Comparison of ENCODE assay signal across 33 cellular contexts in genomic region chr20:38353298-38353697, GRCh38. TPM values are rescaled to one million over a fixed set of nuclear protein-coding genes. Genes with fewer than 3 reads are reported as not detected.
DNase-seq lines count a peak whose midpoint lies in the region; ATAC-seq, FAIRE-seq and TF ChIP-seq lines count a peak whose summit lies in the region.
"Had no signal": no experiment of that assay in that cellular context is flagged by ENCODE, and none has a peak within 500 bp of the region (broad histone marks: within the 10 kb centered on the region; RNA-seq: fewer than 3 reads in every experiment).

No MANE protein-coding gene starts in this region.

- 0 out of 2 replicates have a peak overlapping the region, but pooled peaks have one; percentile 72 for H2BK20ac ChIP-seq in H1 (ENCODE audit: low read length)

- H3K36me3 Mint-ChIP-seq in stimulated activated naive B cell treated with anti-CD40 and anti-IgM and Interleukin-4, amounts not matched to agents 10 μg/mL and 1 μg/mL and 100 μg/mL, for 72 hours: no peaks in the 10 kb centered on the region
- no peaks in the 10 kb centered on the region for H3K36me3 Mint-ChIP-seq in activated CD4-positive, alpha-beta T cell treated with anti-CD3 and anti-CD28 coated beads for 36 hours (ENCODE audit: low read depth)
- H3K36me3 Mint-ChIP-seq: activated naive CD8-positive, alpha-beta T cell; naive thymus-derived CD8-positive, alpha-beta T cell had no signal

- peaks cover 0 to 89% (median 30%) of the 10 kb centered on the region in 4 donors for H3K4me1 ChIP-seq in right lobe of liver
- peaks cover 13% of the 10 kb centered on the region for H3K4me1 ChIP-seq in HepG2 (ENCODE audit: insufficient read depth, low read length)
- H3K4me1 ChIP-seq in H1 (replicated peaks in 1 of 4; ENCODE audit: control insufficient read depth in 3 of 4, insufficient read depth in 4 of 4, low read length in 3 of 4): peaks cover 2 to 24% (median 15%) of the 10 kb centered on the region in 4 experiments
- H3K4me1 ChIP-seq in PC-3 (ENCODE audit: insufficient read depth, low read length): peaks cover 10% of the 10 kb centered on the region
- H3K4me1 ChIP-seq: ascending aorta had no signal

- H3K4me3 ChIP-seq in right lobe of liver (no peak overlapping the region), HepG2 (replicated peaks in 1 of 3; ENCODE audit: insufficient read depth in 1 of 3, low read depth in 2 of 3, low read length in 3 of 3) (no peak overlapping the region), H1 (ENCODE audit: extremely low read depth in 1 of 4, insufficient read depth in 2 of 4, low read depth in 3 of 4, low read length in 4 of 4) (peak overlapping the region in 1 of 4 experiments; percentile 23; a peak in 1 of 8 replicates), kidney epithelial cell (ENCODE audit: low read depth, low read length) (no peak overlapping the region), PC-3 (ENCODE audit: low read length) (no peak overlapping the region)
- H3K4me3 ChIP-seq: ascending aorta, heart left ventricle, ovary, tibial nerve had no signal

- WGBS in right lobe of liver (ENCODE audit: insufficient coverage, low coverage, low lambda C conversion rate, missing lambda C conversion rate): 15% methylated on average over 6 of the region's 6 CpGs
- 56% methylated on average over 6 of the region's 6 CpGs for WGBS in HepG2 (ENCODE audit: low lambda C conversion rate)
- 34% methylated on average over 6 of the region's 6 CpGs; no CpG with 5 or more reads in 1 of the 2 experiments for WGBS in H1 (ENCODE audit: extremely low coverage in 1 of 2, insufficient coverage in 1 of 2, insufficient read length in 1 of 2, insufficient replicate concordance in 2 of 2, low coverage in 1 of 2, low lambda C conversion rate in 2 of 2, missing lambda C conversion rate in 1 of 2), 2 experiments

- H2AFZ ChIP-seq in HepG2 (ENCODE audit: low read length) (no peak overlapping the region), H1 (ENCODE audit: low read length) (no peak overlapping the region), PC-3 (ENCODE audit: low read length) (no peak overlapping the region)

- H3K4me3 Mint-ChIP-seq in stimulated activated naive B cell treated with anti-CD40 and anti-IgM and Interleukin-4, amounts not matched to agents 10 μg/mL and 1 μg/mL and 100 μg/mL, for 72 hours: no peak overlapping the region
- no peak overlapping the region for H3K4me3 Mint-ChIP-seq in activated CD4-positive, alpha-beta T cell treated with anti-CD3 and anti-CD28 coated beads for 36 hours
- H3K4me3 Mint-ChIP-seq: activated naive CD8-positive, alpha-beta T cell; dendritic cell treated with granulocyte-macrophage colony-stimulating factor and Interleukin-4, amounts not matched to agents 40 ng/mL and 50 ng/mL, for 4 days; naive thymus-derived CD8-positive, alpha-beta T cell; stimulated activated naive CD8-positive, alpha-beta T cell treated with anti-CD3 and anti-CD28 coated beads, Interleukin-15, amount 100 ng/mL, for 72 hours; T-helper 2 cell treated with Interferon-gamma antibody and Interleukin-4, amounts not matched to agents 5 μg/mL and 100 μg/mL, for 36 hours had no signal

- TF ChIP-seq POLR2A in right lobe of liver (IDR thresholded peaks at IDR 0.05) (no peak), HepG2 (IDR thresholded peaks at IDR 0.05; ENCODE audit: insufficient read depth in 1 of 2, low read depth in 2 of 2, low read length in 2 of 2) (no peak), H1 (IDR thresholded peaks at IDR 0.05; ENCODE audit: control extremely low read depth in 1 of 2, low read depth in 2 of 2, low read length in 2 of 2) (no peak)

- peaks cover 0 to 1% of the 10 kb centered on the region in 2 donors for H3K9me3 Mint-ChIP-seq in stimulated activated naive B cell treated with anti-CD40 and anti-IgM and Interleukin-4, amounts not matched to agents 10 μg/mL and 1 μg/mL and 100 μg/mL, for 72 hours
- H3K9me3 Mint-ChIP-seq in activated CD4-positive, alpha-beta T cell treated with anti-CD3 and anti-CD28 coated beads for 36 hours (ENCODE audit: low read depth): no peaks in the 10 kb centered on the region
- H3K9me3 Mint-ChIP-seq: activated T-helper 2 cell treated with anti-CD3 and anti-CD28 coated beads, Interferon-gamma antibody, Interleukin-2, Interleukin-4, amounts not matched to agents 10 μg/mL and 5 μg/mL and 100 μg/mL, durations not matched to agents 14 hours and 24 hours and 36 hours; dendritic cell treated with granulocyte-macrophage colony-stimulating factor and Interleukin-4, amounts not matched to agents 40 ng/mL and 50 ng/mL, for 4 days; naive thymus-derived CD8-positive, alpha-beta T cell; stimulated activated naive CD8-positive, alpha-beta T cell treated with anti-CD3 and anti-CD28 coated beads, Interleukin-15, amount 100 ng/mL, for 72 hours; T-helper 2 cell treated with Interferon-gamma antibody and Interleukin-4, amounts not matched to agents 5 μg/mL and 100 μg/mL, for 36 hours had no signal

- POLR2A ChIA-PET in HepG2 (lab: Yijun Ruan, JAX): no interaction called here
- POLR2A ChIA-PET in H1 (lab: Charles Lee; ENCODE audit: partially characterized antibody): interaction anchor here (0.8 to 1.6 kb wide), 5 partner anchors 10 to 72 kb away, joined by 3 to 10 read pairs (median 4); no protein-coding TSS in a partner anchor
- POLR2A ChIA-PET in activated CD4-positive, alpha-beta T cell treated with anti-CD3 and anti-CD28 coated beads for 36 hours (lab: Charles Lee): no interaction called here
- POLR2A ChIA-PET in PC-3 (lab: Charles Lee; ENCODE audit: unreplicated experiment): no interaction called here

- peaks cover 0 to 5% of the 10 kb centered on the region in 2 donors for H3K27me3 Mint-ChIP-seq in stimulated activated naive B cell treated with anti-CD40 and anti-IgM and Interleukin-4, amounts not matched to agents 10 μg/mL and 1 μg/mL and 100 μg/mL, for 72 hours
- H3K27me3 Mint-ChIP-seq in activated CD4-positive, alpha-beta T cell treated with anti-CD3 and anti-CD28 coated beads for 36 hours: no peaks in the 10 kb centered on the region
- H3K27me3 Mint-ChIP-seq: activated naive CD8-positive, alpha-beta T cell had no signal

- H3F3A ChIP-seq in PC-3 (ENCODE audit: low read length, unreplicated experiment): no peaks in the 10 kb centered on the region

- no peak for DNase-seq in right lobe of liver
- DNase-seq in HepG2 (ENCODE audit: low spot score): no peak
- no peak for DNase-seq in H1 (ENCODE audit: low read depth in 1 of 2, low spot score in 2 of 2)
- peak; percentile 12 for DNase-seq in kidney epithelial cell (ENCODE audit: low read depth)
- no peak for DNase-seq in stimulated activated naive B cell treated with anti-CD40 and anti-IgM and Interleukin-4, amounts not matched to agents 10 μg/mL and 1 μg/mL and 100 μg/mL, for 72 hours
- DNase-seq in activated CD4-positive, alpha-beta T cell treated with anti-CD3 and anti-CD28 coated beads for 36 hours: no peak
- DNase-seq in PC-3: no peak
- DNase-seq: 8988T; activated CD8-positive, alpha-beta memory T cell treated with anti-CD3 and anti-CD28 coated beads, Interleukin-2, amount 50 U/mL, for 48 hours; AML-193; caudate nucleus; DMS79; heart left ventricle; midbrain; naive thymus-derived CD8-positive, alpha-beta T cell; NCI-H1105 treated with DMSO at 0.1 percent for 48 hours; NCI-H2029 treated with DMSO at 0.1 percent for 48 hours; NCI-H345; NCI-H774; ovary; right cardiac atrium; stimulated activated CD4-positive, alpha-beta T cell treated with anti-CD3 and anti-CD28 coated beads, Interleukin-15, amount 100 ng/mL, for 24 hours; stimulated activated naive CD8-positive, alpha-beta T cell treated with anti-CD3 and anti-CD28 coated beads, Interleukin-15, amount 100 ng/mL, for 72 hours; WERI-Rb-1 had no signal

- H3K9ac ChIP-seq in HepG2 (ENCODE audit: insufficient read depth, low read depth, low read length): no peak overlapping the region
- H3K9ac ChIP-seq in H1 (replicated peaks in 1 of 4; ENCODE audit: extremely low read depth in 1 of 4, low read depth in 3 of 4, low read length in 3 of 4): no peak overlapping the region
- H3K9ac ChIP-seq in PC-3 (ENCODE audit: low read length): no peak overlapping the region

- no peaks in the 10 kb centered on the region for H3K9me2 ChIP-seq in PC-3 (replicated peaks; ENCODE audit: low read length)

- in situ Hi-C loops in HepG2 (cut with HindIII; ENCODE audit: extremely low pct_ligation_motif_present, low pct_unique_long_range_greater_than_20kb): no loop called here

- H2BK15ac ChIP-seq in H1 (ENCODE audit: low read length): no peak overlapping the region

- peaks cover 4 to 20% of the 10 kb centered on the region in 2 donors for H3K4me1 Mint-ChIP-seq in stimulated activated naive B cell treated with anti-CD40 and anti-IgM and Interleukin-4, amounts not matched to agents 10 μg/mL and 1 μg/mL and 100 μg/mL, for 72 hours
- H3K4me1 Mint-ChIP-seq in activated CD4-positive, alpha-beta T cell treated with anti-CD3 and anti-CD28 coated beads for 36 hours: peaks cover 3% of the 10 kb centered on the region

- H3K27ac ChIP-seq in right lobe of liver (peak overlapping the region in 2 of 3 donors; percentile 32 to 81), HepG2 (ENCODE audit: extremely low read length, insufficient read depth, low read length) (no peak overlapping the region), H1 (ENCODE audit: low read depth, low read length) (no peak overlapping the region), PC-3 (ENCODE audit: low read length) (no peak overlapping the region)
- H3K27ac ChIP-seq: ascending aorta, heart left ventricle, ovary, tibial nerve, WERI-Rb-1 had no signal

- H3K79me2 ChIP-seq in HepG2 (ENCODE audit: insufficient read depth, low read length) (no peaks in the 10 kb centered on the region), H1 (ENCODE audit: control insufficient read depth in 1 of 2, insufficient read depth in 2 of 2, low read length in 2 of 2) (no peaks in the 10 kb centered on the region), PC-3 (ENCODE audit: low read length) (no peaks in the 10 kb centered on the region)

- no peak overlapping the region for H2BK120ac ChIP-seq in H1 (replicated peaks; ENCODE audit: low read depth, low read length)

- ATAC-seq in right lobe of liver: no peak
- ATAC-seq in HepG2: no peak
- no peak for ATAC-seq in stimulated activated naive B cell treated with anti-CD40 and anti-IgM and Interleukin-4, amounts not matched to agents 10 μg/mL and 1 μg/mL and 100 μg/mL, for 72 hours (replicated peaks)
- no peak for ATAC-seq in activated CD4-positive, alpha-beta T cell treated with anti-CD3 and anti-CD28 coated beads for 36 hours
- ATAC-seq in HG03196 (IDR thresholded peaks at IDR 0.05; ENCODE audit: unreplicated experiment): no peak
- no peak for ATAC-seq in PC-3
- ATAC-seq: heart left ventricle; naive thymus-derived CD8-positive, alpha-beta T cell; right cardiac atrium; Right ventricle myocardium inferior; stimulated activated naive CD8-positive, alpha-beta T cell treated with anti-CD3 and anti-CD28 coated beads, Interleukin-15, amount 100 ng/mL, for 72 hours had no signal

- intact Hi-C loops in right lobe of liver (cut with DNase I) (no loop called here), HepG2 (cut with micrococcal nuclease; ENCODE audit: unreplicated experiment) (no loop called here), PC-3 (cut with micrococcal nuclease) (no loop called here)
- intact Hi-C loops in activated CD4-positive, alpha-beta T cell treated with anti-CD3 and anti-CD28 coated beads for 36 hours (cut with DNase I, micrococcal nuclease): no loop called here

- TF ChIP-seq EP300 in HepG2 (IDR thresholded peaks at IDR 0.05; ENCODE audit: low read depth in 2 of 2, low read length in 2 of 2) (no peak), HepG2 (CRISPR knock-in tag; IDR thresholded peaks at IDR 0.05; ENCODE audit: borderline replicate concordance) (no peak), H1 (IDR thresholded peaks at IDR 0.05; ENCODE audit: borderline replicate concordance in 1 of 2, low read depth in 2 of 2, low read length in 2 of 2) (no peak)

- H3K4me2 ChIP-seq in HepG2 (ENCODE audit: low read depth, low read length) (no peak overlapping the region), H1 (ENCODE audit: insufficient read depth in 1 of 2, low read depth in 2 of 2, low read length in 2 of 2) (peak overlapping the region; percentile 13 to 52; a peak in 3 of 4 replicates), PC-3 (ENCODE audit: low read length) (no peak overlapping the region)

- peak overlapping the region; percentile 16; the same call in 1 of the 2 replicates for H3K18ac ChIP-seq in H1 (ENCODE audit: extremely low read depth, low read length)

- H4K91ac ChIP-seq in H1 (replicated peaks; ENCODE audit: insufficient read length, low read length): no peak overlapping the region

- H3K9me3 ChIP-seq in right lobe of liver (no peaks in the 10 kb centered on the region), HepG2 (ENCODE audit: low read length) (no peaks in the 10 kb centered on the region), H1 (ENCODE audit: insufficient read depth in 2 of 2, low read depth in 1 of 2, low read length in 1 of 2) (no peaks in the 10 kb centered on the region), PC-3 (ENCODE audit: low read length) (no peaks in the 10 kb centered on the region)
- H3K9me3 ChIP-seq: ascending aorta, heart left ventricle, ovary, tibial nerve had no signal

- H3K4ac ChIP-seq in H1 (replicated peaks; ENCODE audit: insufficient read length, low read depth, low read length): no peak overlapping the region

- no peak overlapping the region for H3K14ac ChIP-seq in H1 (ENCODE audit: insufficient read length)

- no peak overlapping the region for H3K27ac Mint-ChIP-seq in stimulated activated naive B cell treated with anti-CD40 and anti-IgM and Interleukin-4, amounts not matched to agents 10 μg/mL and 1 μg/mL and 100 μg/mL, for 72 hours
- no peak overlapping the region for H3K27ac Mint-ChIP-seq in activated CD4-positive, alpha-beta T cell treated with anti-CD3 and anti-CD28 coated beads for 36 hours
- H3K27ac Mint-ChIP-seq: activated naive CD8-positive, alpha-beta T cell; activated T-helper 2 cell treated with anti-CD3 and anti-CD28 coated beads, Interferon-gamma antibody, Interleukin-2, Interleukin-4, amounts not matched to agents 10 μg/mL and 5 μg/mL and 100 μg/mL, durations not matched to agents 14 hours and 24 hours and 36 hours; dendritic cell treated with granulocyte-macrophage colony-stimulating factor and Interleukin-4, amounts not matched to agents 40 ng/mL and 50 ng/mL, for 4 days; naive thymus-derived CD8-positive, alpha-beta T cell; stimulated activated naive CD8-positive, alpha-beta T cell treated with anti-CD3 and anti-CD28 coated beads, Interleukin-15, amount 100 ng/mL, for 72 hours; T-helper 2 cell treated with Interferon-gamma antibody and Interleukin-4, amounts not matched to agents 5 μg/mL and 100 μg/mL, for 36 hours had no signal

- H3K79me1 ChIP-seq in H1 (ENCODE audit: low read depth, low read length): no peaks in the 10 kb centered on the region

- no peak overlapping the region for H3K56ac ChIP-seq in H1 (replicated peaks; ENCODE audit: insufficient read length, low read depth, low read length)

- H4K20me1 ChIP-seq in HepG2 (ENCODE audit: insufficient read depth, low read length) (no peaks in the 10 kb centered on the region), H1 (replicated peaks in 1 of 2; ENCODE audit: control insufficient read depth in 1 of 2, insufficient read depth in 2 of 2, low read length in 2 of 2) (no peaks in the 10 kb centered on the region), PC-3 (ENCODE audit: low read length) (no peaks in the 10 kb centered on the region)

- H3K23me2 ChIP-seq in H1 (ENCODE audit: low read depth, low read length): peaks cover 4% of the 10 kb centered on the region; the same call in 1 of the 2 replicates

- TF ChIP-seq CTCF in right lobe of liver (IDR thresholded peaks at IDR 0.05) (no peak), HepG2 (CRISPR knock-in tag; IDR thresholded peaks at IDR 0.05) (no peak), H1 (IDR thresholded peaks at IDR 0.05; ENCODE audit: control extremely low read depth in 1 of 3, insufficient read depth in 1 of 3, low read depth in 1 of 3, low read length in 3 of 3) (no peak), kidney epithelial cell (IDR thresholded peaks at IDR 0.05; ENCODE audit: insufficient read depth, low read length, poor library complexity, severe bottlenecking) (no peak), PC-3 (conservative IDR thresholded peaks at IDR 0.05; ENCODE audit: low read depth, low read length) (no peak)

- peaks cover 0 to 46% (median 18%) of the 10 kb centered on the region in 4 donors for H3K36me3 ChIP-seq in right lobe of liver
- no peaks in the 10 kb centered on the region for H3K36me3 ChIP-seq in HepG2 (replicated peaks in 1 of 2; ENCODE audit: control insufficient read depth in 1 of 2, insufficient read depth in 2 of 2, low read length in 2 of 2)
- H3K36me3 ChIP-seq in H1 (ENCODE audit: control insufficient read depth in 2 of 4, insufficient read depth in 4 of 4, low read length in 3 of 4): no peaks in the 10 kb centered on the region
- no peaks in the 10 kb centered on the region for H3K36me3 ChIP-seq in kidney epithelial cell (ENCODE audit: control insufficient read depth, insufficient read depth, low read length)
- no peaks in the 10 kb centered on the region for H3K36me3 ChIP-seq in PC-3 (ENCODE audit: low read depth, low read length)
- H3K36me3 ChIP-seq: ascending aorta, heart left ventricle, ovary, tibial nerve, WERI-Rb-1 had no signal

- no peak for TF ChIP-seq RAD21 in HepG2 (CRISPR knock-in tag; IDR thresholded peaks at IDR 0.05)
- no peak for TF ChIP-seq RAD21 in H1 (IDR thresholded peaks at IDR 0.05 in 1 of 2, conservative IDR thresholded peaks at IDR 0.05 in 1 of 2; ENCODE audit: low read depth in 2 of 2, low read length in 2 of 2)

- H2BK5ac ChIP-seq in H1 (ENCODE audit: low read depth, low read length): no peak overlapping the region

- no peak for FAIRE-seq in HepG2 (lab: Jason Lieb, UNC)
- FAIRE-seq in H1 (lab: Jason Lieb, UNC): no peak
- FAIRE-seq: H54 had no signal

- no peak overlapping the region for H4K5ac ChIP-seq in H1 (ENCODE audit: insufficient read length, low read depth, low read length)

- H3K27me3 ChIP-seq in right lobe of liver (no peaks in the 10 kb centered on the region), HepG2 (ENCODE audit: control insufficient read depth in 1 of 2, insufficient read depth in 2 of 2, low read length in 2 of 2) (no peaks in the 10 kb centered on the region), H1 (replicated peaks in 1 of 4; ENCODE audit: control insufficient read depth in 3 of 4, extremely low read depth in 1 of 4, insufficient read depth in 3 of 4, low read length in 3 of 4) (no peaks in the 10 kb centered on the region), kidney epithelial cell (ENCODE audit: control insufficient read depth, insufficient read depth, low read length) (peaks cover 2% of the 10 kb centered on the region), PC-3 (ENCODE audit: low read length) (no peaks in the 10 kb centered on the region)
- H3K27me3 ChIP-seq: ascending aorta, heart left ventricle, ovary, tibial nerve had no signal

- CTCF ChIA-PET in HepG2 (lab: Yijun Ruan, JAX; ENCODE audit: low intra/inter-chr PET ratio, low total read pairs) (no interaction called here), H1 (lab: Charles Lee; ENCODE audit: partially characterized antibody) (interaction anchor here (0.6 to 22.1 kb wide), 7 partner anchors 12 to 55 kb away, joined by 3 to 390 read pairs (median 4); no protein-coding TSS in a partner anchor), PC-3 (lab: Charles Lee) (interaction anchor here (0.7 kb wide), 1 partner anchor 113 kb away, joined by 16 read pairs; no protein-coding TSS in a partner anchor)
- CTCF ChIA-PET in activated CD4-positive, alpha-beta T cell treated with anti-CD3 and anti-CD28 coated beads for 36 hours (lab: Charles Lee): interaction anchor here (0.7 to 1.0 kb wide), 3 partner anchors 65 to 174 kb away, joined by 3 read pairs; no protein-coding TSS in a partner anchor

- no peak overlapping the region for H2AK5ac ChIP-seq in H1 (ENCODE audit: low read depth, low read length)

- no peak overlapping the region for H3K23ac ChIP-seq in H1 (ENCODE audit: insufficient read length)

- no TSS peak for BruUV-seq in HepG2 (replicated peaks; lab: Mats Ljungman, UMichigan)
- no TSS peak for BruUV-seq in PC-3 (replicated peaks; lab: Mats Ljungman, UMichigan)

- H4K8ac ChIP-seq in H1 (ENCODE audit: extremely low read depth, insufficient read depth, low read length): no peak overlapping the region

- H2BK12ac ChIP-seq in H1 (ENCODE audit: low read depth, low read length): no peak overlapping the region

RNA-seq across cellular contexts. Expression of gene LBP, which starts 7.0 kb away (rescaled TPM):
- total RNA-seq in right lobe of liver (1,000 to 10,000 TPM in 3 of 6 experiments, 100 to 1,000 TPM in 3; 380 to 2,142 (median 1,251) TPM), HepG2 (2016; rRNA removed; fragmentation: Illumina TruSeq; extraction: Trizol) (0.20 TPM in 1 of 2 replicates, not detected in the other), kidney epithelial cell (not detected in 2 replicates), PC-3 (2014; rRNA removed) (not detected in 2 replicates)
- total RNA-seq in HepG2 (2016; cell fraction: cytosol; rRNA removed; fragmentation: Illumina TruSeq; extraction: Trizol; ENCODE audit: low read depth): not detected in 2 replicates
- 0.06 TPM in 1 of 2 replicates, not detected in the other for total RNA-seq in HepG2 (2016; cell fraction: insoluble cytoplasmic fraction; rRNA removed; fragmentation: Illumina TruSeq; extraction: Trizol)
- 0.09 TPM in 1 of 2 replicates, not detected in the other for total RNA-seq in HepG2 (2016; cell fraction: membrane; rRNA removed; fragmentation: Illumina TruSeq; extraction: Trizol)
- total RNA-seq in HepG2 (2016; cell fraction: nucleus; rRNA removed; fragmentation: Illumina TruSeq; extraction: Trizol): not detected in 2 replicates
- polyA plus RNA-seq in HepG2 (2011; rRNA removed) (0.07 and 0.26 TPM in 2 replicates), H1 (2011; rRNA removed) (0.44 and 0.60 TPM in 2 replicates)
- polyA plus RNA-seq in HepG2 (2011; cell fraction: cytosol; rRNA removed): 0.17 and 0.32 TPM in 2 replicates
- 0.08 and 0.14 TPM in 2 replicates for polyA plus RNA-seq in HepG2 (2011; cell fraction: nucleus; rRNA removed)
- polyA plus RNA-seq in HepG2 (2012): 0.20 TPM in 1 of 2 replicates, not detected in the other
- polyA plus RNA-seq in HepG2 (2016; cell fraction: cytosol; fragmentation: Illumina TruSeq; extraction: Trizol; ENCODE audit: low read depth): 0.08 TPM in 1 of 2 replicates, not detected in the other
- not detected in 2 replicates for polyA plus RNA-seq in HepG2 (2016; cell fraction: insoluble cytoplasmic fraction; fragmentation: Illumina TruSeq; extraction: Trizol; ENCODE audit: low read depth)
- 0.10 TPM in 1 of 2 replicates, not detected in the other for polyA plus RNA-seq in HepG2 (2016; cell fraction: membrane; fragmentation: Illumina TruSeq; extraction: Trizol; ENCODE audit: low read depth)
- not detected in 2 replicates for polyA plus RNA-seq in HepG2 (2016; cell fraction: nucleus; fragmentation: Illumina TruSeq; extraction: Trizol; ENCODE audit: insufficient read depth, low read depth)
- polyA minus RNA-seq in HepG2 (2011; rRNA and poly(A)+ RNA removed; ENCODE audit: low replicate concordance): 0.72 TPM in 1 of 2 replicates, not detected in the other
- not detected in 2 replicates for polyA minus RNA-seq in HepG2 (2011; cell fraction: cytosol; rRNA and poly(A)+ RNA removed)
- polyA minus RNA-seq in HepG2 (2011; cell fraction: nucleus; rRNA and poly(A)+ RNA removed): not detected in 2 replicates
- total RNA-seq in H1 (2021; fragmentation: NEBNext Ultra II Directional; extraction: Animal tissue kit (Norgen Biotek cat#: 25700)): 0.48 and 0.63 TPM in 2 replicates
- 0.37 TPM for polyA plus RNA-seq in H1 (2011; cell fraction: cytosol; rRNA removed)
- polyA plus RNA-seq in H1 (2011; cell fraction: nucleus; rRNA removed): 0.61 TPM
- 0.35 to 0.69 TPM (median 0.57 TPM) in 4 replicates for polyA plus RNA-seq in H1 (2012, experiment 1 of 2)
- 0.29 TPM for polyA plus RNA-seq in H1 (2012, experiment 2 of 2)
- polyA plus RNA-seq in H1 (2013, experiment 1 of 2): 0.28 TPM
- polyA plus RNA-seq in H1 (2013, experiment 2 of 2): 0.33 TPM
- polyA minus RNA-seq in H1 (2011; rRNA and poly(A)+ RNA removed): 0.37 and 1.2 TPM in 2 replicates
- not detected for polyA minus RNA-seq in H1 (2011; cell fraction: cytosol; rRNA and poly(A)+ RNA removed)
- polyA minus RNA-seq in H1 (2011; cell fraction: nucleus; rRNA and poly(A)+ RNA removed): 0.40 TPM
- total RNA-seq in activated CD4-positive, alpha-beta T cell treated with anti-CD3 and anti-CD28 coated beads for 36 hours: not detected
- total RNA-seq: activated T-helper 2 cell treated with anti-CD3 and anti-CD28 coated beads, Interferon-gamma antibody, Interleukin-2, Interleukin-4, amounts not matched to agents 10 μg/mL and 5 μg/mL and 100 μg/mL, durations not matched to agents 14 hours and 24 hours and 36 hours; naive thymus-derived CD8-positive, alpha-beta T cell had no signal
- polyA plus RNA-seq: naive thymus-derived CD8-positive, alpha-beta T cell had no signal

RNA-seq across cellular contexts. Expression of gene BPI, which starts 49.3 kb away (rescaled TPM):
- total RNA-seq in right lobe of liver (1 to 10 TPM in 1 of 6 experiments, under 1 TPM in 3, not detected in 2; 0.26 to 1.3 (median 0.60) TPM), HepG2 (2016; rRNA removed; fragmentation: Illumina TruSeq; extraction: Trizol) (not detected in 2 replicates), kidney epithelial cell (not detected in 2 replicates), PC-3 (2014; rRNA removed) (not detected in 2 replicates)
- not detected in 2 replicates for total RNA-seq in HepG2 (2016; cell fraction: cytosol; rRNA removed; fragmentation: Illumina TruSeq; extraction: Trizol; ENCODE audit: low read depth)
- not detected in 2 replicates for total RNA-seq in HepG2 (2016; cell fraction: insoluble cytoplasmic fraction; rRNA removed; fragmentation: Illumina TruSeq; extraction: Trizol)
- not detected in 2 replicates for total RNA-seq in HepG2 (2016; cell fraction: membrane; rRNA removed; fragmentation: Illumina TruSeq; extraction: Trizol)
- total RNA-seq in HepG2 (2016; cell fraction: nucleus; rRNA removed; fragmentation: Illumina TruSeq; extraction: Trizol): not detected in 2 replicates
- polyA plus RNA-seq in HepG2 (2011; rRNA removed) (not detected in 2 replicates), H1 (2011; rRNA removed) (not detected in 2 replicates)
- not detected in 2 replicates for polyA plus RNA-seq in HepG2 (2011; cell fraction: cytosol; rRNA removed)
- polyA plus RNA-seq in HepG2 (2011; cell fraction: nucleus; rRNA removed): not detected in 2 replicates
- polyA plus RNA-seq in HepG2 (2012): not detected in 2 replicates
- not detected in 2 replicates for polyA plus RNA-seq in HepG2 (2016; cell fraction: cytosol; fragmentation: Illumina TruSeq; extraction: Trizol; ENCODE audit: low read depth)
- polyA plus RNA-seq in HepG2 (2016; cell fraction: insoluble cytoplasmic fraction; fragmentation: Illumina TruSeq; extraction: Trizol; ENCODE audit: low read depth): not detected in 2 replicates
- polyA plus RNA-seq in HepG2 (2016; cell fraction: membrane; fragmentation: Illumina TruSeq; extraction: Trizol; ENCODE audit: low read depth): not detected in 2 replicates
- polyA plus RNA-seq in HepG2 (2016; cell fraction: nucleus; fragmentation: Illumina TruSeq; extraction: Trizol; ENCODE audit: insufficient read depth, low read depth): not detected in 2 replicates
- not detected in 2 replicates for polyA minus RNA-seq in HepG2 (2011; rRNA and poly(A)+ RNA removed; ENCODE audit: low replicate concordance)
- not detected in 2 replicates for polyA minus RNA-seq in HepG2 (2011; cell fraction: cytosol; rRNA and poly(A)+ RNA removed)
- not detected in 2 replicates for polyA minus RNA-seq in HepG2 (2011; cell fraction: nucleus; rRNA and poly(A)+ RNA removed)
- not detected in 2 replicates for total RNA-seq in H1 (2021; fragmentation: NEBNext Ultra II Directional; extraction: Animal tissue kit (Norgen Biotek cat#: 25700))
- not detected for polyA plus RNA-seq in H1 (2011; cell fraction: cytosol; rRNA removed)
- not detected for polyA plus RNA-seq in H1 (2011; cell fraction: nucleus; rRNA removed)
- not detected in 4 replicates for polyA plus RNA-seq in H1 (2012, experiment 1 of 2)
- polyA plus RNA-seq in H1 (2012, experiment 2 of 2): not detected
- not detected for polyA plus RNA-seq in H1 (2013, experiment 1 of 2)
- polyA plus RNA-seq in H1 (2013, experiment 2 of 2): not detected
- polyA minus RNA-seq in H1 (2011; rRNA and poly(A)+ RNA removed): not detected in 2 replicates
- not detected for polyA minus RNA-seq in H1 (2011; cell fraction: cytosol; rRNA and poly(A)+ RNA removed)
- not detected for polyA minus RNA-seq in H1 (2011; cell fraction: nucleus; rRNA and poly(A)+ RNA removed)
- not detected for total RNA-seq in activated CD4-positive, alpha-beta T cell treated with anti-CD3 and anti-CD28 coated beads for 36 hours
- total RNA-seq: activated T-helper 2 cell treated with anti-CD3 and anti-CD28 coated beads, Interferon-gamma antibody, Interleukin-2, Interleukin-4, amounts not matched to agents 10 μg/mL and 5 μg/mL and 100 μg/mL, durations not matched to agents 14 hours and 24 hours and 36 hours; ascending aorta; naive thymus-derived CD8-positive, alpha-beta T cell; Right ventricle myocardium inferior had no signal
- polyA plus RNA-seq: heart left ventricle; naive thymus-derived CD8-positive, alpha-beta T cell had no signal

Comparison
In these comparisons a context has a peak if more than half of its experiments do, and no peak if none do; other contexts are left out.
1. H3K27ac ChIP-seq: peak in right lobe of liver (2 of 3); none in HepG2 (single experiment), H1 (single experiment) and PC-3 (single experiment).
2. RNA of gene LBP, which starts 7.0 kb away (total RNA-seq): 380 to 2,142 TPM in right lobe of liver; 0.48 to 0.63 TPM in H1, 0.06 to 0.20 TPM in HepG2, not detected in activated CD4-positive, alpha-beta T cell treated with anti-CD3 and anti-CD28 coated beads for 36 hours, not detected in kidney epithelial cell and not detected in PC-3; every median in the first group is over 100 times any median in the second.
3. H3K4me2 ChIP-seq: peak in H1 (2 of 2); none in HepG2 (single experiment) and PC-3 (single experiment).